18 cellular contexts compared by ENCODE assay signal in genomic region chr15:35505816-35506215, GRCh38. TPM values are rescaled to one million over a fixed set of nuclear protein-coding genes. Genes with fewer than 3 reads are reported as not detected.
DNase-seq lines count a peak whose midpoint lies in the region; ATAC-seq and TF ChIP-seq lines count a peak whose summit lies in the region.
"Had no signal": no experiment of that assay in that cellular context is flagged by ENCODE, and none has a peak within 500 bp of the region (broad histone marks: within the 10 kb centered on the region; RNA-seq: fewer than 3 reads in every experiment).

No MANE protein-coding gene starts in this region.

- intact Hi-C loops in A673 (cut with micrococcal nuclease; ENCODE audit: unreplicated experiment), result no loop called here

- POLR2A ChIA-PET in A673 (lab: Charles Lee; ENCODE audit: low non-redundant PET), result no interaction called here

- TF ChIP-seq CTCF in A673 (conservative IDR thresholded peaks at IDR 0.05; ENCODE audit: low read depth, low read length) (no peak), mesothelial cell of epicardium (IDR thresholded peaks at IDR 0.05; ENCODE audit: unreplicated experiment) (no peak), endothelial cell (IDR thresholded peaks at IDR 0.05; ENCODE audit: unreplicated experiment) (no peak)

- no peaks in the 10 kb centered on the region for H3K9me3 ChIP-seq in A673 (ENCODE audit: low read depth, low read length, poor library complexity, severe bottlenecking)
- H3K9me3 ChIP-seq in SK-N-MC (ENCODE audit: low read depth, low read length), result no peaks in the 10 kb centered on the region
- H3K9me3 ChIP-seq: colonic mucosa, heart right ventricle, stomach, upper lobe of right lung had no signal

- H3K4me1 Mint-ChIP-seq in mesothelial cell of epicardium (peaks cover 43% of the 10 kb centered on the region), endothelial cell (ENCODE audit: unreplicated experiment) (peaks cover 10% of the 10 kb centered on the region)
- H3K4me1 Mint-ChIP-seq: activated naive CD8-positive, alpha-beta T cell treated with anti-CD3 and anti-CD28 coated beads, Interleukin-2, amount 10 ng/mL, durations not matched to agents 7 days and 5 days; activated T-helper 17 cell treated with anti-CD3 and anti-CD28 coated beads, Interleukin-2, amount 50 U/mL, for 72 hours had no signal

- no peak for DNase-seq in A673 (ENCODE audit: low spot score)
- DNase-seq in SK-N-MC (ENCODE audit: low read depth, low spot score), result no peak
- DNase-seq in mesothelial cell of epicardium (ENCODE audit: low spot score in 2 of 2, unreplicated experiment in 2 of 2), result no peak
- DNase-seq in endothelial cell (ENCODE audit: low spot score), result no peak
- no peak for DNase-seq in activated T-cell treated with anti-CD3 and anti-CD28 coated beads for 4 hours
- DNase-seq: activated naive CD8-positive, alpha-beta T cell treated with anti-CD3 and anti-CD28 coated beads, Interleukin-2, amount 10 ng/mL, durations not matched to agents 7 days and 5 days; C1 segment of cervical spinal cord; colonic mucosa; heart right ventricle; NCI-H1436; stimulated activated CD4-positive, alpha-beta T cell treated with anti-CD3 and anti-CD28 coated beads, Interleukin-2, amount 100 ng/mL, for 48 hours; stomach; upper lobe of right lung had no signal

- no peaks in the 10 kb centered on the region for H3K9me3 Mint-ChIP-seq in mesothelial cell of epicardium
- H3K9me3 Mint-ChIP-seq in endothelial cell (ENCODE audit: unreplicated experiment), result no peaks in the 10 kb centered on the region
- H3K9me3 Mint-ChIP-seq: activated naive CD8-positive, alpha-beta T cell treated with anti-CD3 and anti-CD28 coated beads, Interleukin-2, amount 10 ng/mL, durations not matched to agents 7 days and 5 days; activated T-helper 17 cell treated with anti-CD3 and anti-CD28 coated beads, Interleukin-2, amount 50 U/mL, for 72 hours had no signal

- H3K27me3 Mint-ChIP-seq in mesothelial cell of epicardium (ENCODE audit: low read depth) (no peaks in the 10 kb centered on the region), endothelial cell (ENCODE audit: unreplicated experiment) (no peaks in the 10 kb centered on the region)
- H3K27me3 Mint-ChIP-seq: activated naive CD8-positive, alpha-beta T cell treated with anti-CD3 and anti-CD28 coated beads, Interleukin-2, amount 10 ng/mL, durations not matched to agents 7 days and 5 days; activated T-helper 17 cell treated with anti-CD3 and anti-CD28 coated beads, Interleukin-2, amount 50 U/mL, for 72 hours had no signal

- CTCF ChIA-PET in A673 (lab: Charles Lee), result interaction anchor here (0.7 kb wide), 1 partner anchor 245 kb away, joined by 3 read pairs; no protein-coding TSS in a partner anchor

- H3K4me3 Mint-ChIP-seq in mesothelial cell of epicardium (no peak overlapping the region), endothelial cell (ENCODE audit: unreplicated experiment) (no peak overlapping the region)
- H3K4me3 Mint-ChIP-seq: activated naive CD8-positive, alpha-beta T cell treated with anti-CD3 and anti-CD28 coated beads, Interleukin-2, amount 10 ng/mL, durations not matched to agents 7 days and 5 days; activated T-helper 17 cell treated with anti-CD3 and anti-CD28 coated beads, Interleukin-2, amount 50 U/mL, for 72 hours had no signal

- no TSS peak for BruUV-seq in A673 (replicated peaks; lab: Mats Ljungman, UMichigan)

- H3K36me3 ChIP-seq in A673 (ENCODE audit: insufficient read depth, low read length, poor library complexity, severe bottlenecking) (no peaks in the 10 kb centered on the region), SK-N-MC (ENCODE audit: insufficient read depth, low read length) (no peaks in the 10 kb centered on the region)
- H3K36me3 ChIP-seq: colonic mucosa, heart right ventricle, stomach, upper lobe of right lung had no signal

- peaks cover 45% of the 10 kb centered on the region for H3K4me1 ChIP-seq in A673 (ENCODE audit: insufficient read depth, low read length, poor library complexity, severe bottlenecking)
- H3K4me1 ChIP-seq: colonic mucosa, upper lobe of right lung had no signal

- peak overlapping the region; percentile 55 for H3K27ac ChIP-seq in A673 (ENCODE audit: low read depth, low read length, poor library complexity, severe bottlenecking)
- peak overlapping the region; percentile 69 for H3K27ac ChIP-seq in SK-N-MC
- H3K27ac ChIP-seq: colonic mucosa, heart right ventricle, stomach, upper lobe of right lung had no signal

- H3K36me3 Mint-ChIP-seq in mesothelial cell of epicardium (no peaks in the 10 kb centered on the region), endothelial cell (ENCODE audit: low read depth, unreplicated experiment) (no peaks in the 10 kb centered on the region)
- H3K36me3 Mint-ChIP-seq: activated naive CD8-positive, alpha-beta T cell treated with anti-CD3 and anti-CD28 coated beads, Interleukin-2, amount 10 ng/mL, durations not matched to agents 7 days and 5 days had no signal

- no peak overlapping the region for H3K9ac ChIP-seq in SK-N-MC (ENCODE audit: insufficient read length)

- H3K4me3 ChIP-seq in A673 (ENCODE audit: low read depth, low read length, poor library complexity, severe bottlenecking) (no peak overlapping the region), SK-N-MC (peak overlapping the region; percentile 12; the same call in 1 of the 2 replicates)
- H3K4me3 ChIP-seq: colonic mucosa, heart right ventricle, stomach, upper lobe of right lung had no signal

- H3K27me3 ChIP-seq in A673 (replicated peaks; ENCODE audit: insufficient read depth, low read depth, low read length, poor library complexity), result no peaks in the 10 kb centered on the region
- H3K27me3 ChIP-seq: colonic mucosa, heart right ventricle, stomach, upper lobe of right lung had no signal

- H3K27ac Mint-ChIP-seq in mesothelial cell of epicardium, result peak overlapping the region; percentile 89
- H3K27ac Mint-ChIP-seq in endothelial cell (ENCODE audit: unreplicated experiment), result no peak overlapping the region
- H3K27ac Mint-ChIP-seq: activated naive CD8-positive, alpha-beta T cell treated with anti-CD3 and anti-CD28 coated beads, Interleukin-2, amount 10 ng/mL, durations not matched to agents 7 days and 5 days; activated T-helper 17 cell treated with anti-CD3 and anti-CD28 coated beads, Interleukin-2, amount 50 U/mL, for 72 hours had no signal

- ATAC-seq in GM21723 (IDR thresholded peaks at IDR 0.05; ENCODE audit: unreplicated experiment), result peak; percentile 43
- no peak for ATAC-seq in GM21381 (IDR thresholded peaks at IDR 0.05; ENCODE audit: unreplicated experiment)
- no peak for ATAC-seq in HG02571 (IDR thresholded peaks at IDR 0.05; ENCODE audit: unreplicated experiment)
- ATAC-seq: activated CD4-positive, CD25-positive, alpha-beta regulatory T cell treated with anti-CD3 and anti-CD28 coated beads, Interleukin-2, amount 50 U/mL, for 24 hours; activated T-helper 17 cell treated with anti-CD3 and anti-CD28 coated beads, Interleukin-2, amount 50 U/mL, for 72 hours; heart right ventricle; upper lobe of right lung had no signal

RNA-seq across cellular contexts. Expression of gene DPH6, which starts 40.1 kb away (rescaled TPM):
- total RNA-seq in A673 (2021) (25.7 and 29.2 TPM in 2 replicates), mesothelial cell of epicardium (17.0 to 20.6 TPM (median 17.0 TPM) in 3 replicates), endothelial cell (ENCODE audit: unreplicated experiment) (10.6 TPM)
